Comparison of ENCODE assay signal across 8 cellular contexts in the genomic region with DNA sequence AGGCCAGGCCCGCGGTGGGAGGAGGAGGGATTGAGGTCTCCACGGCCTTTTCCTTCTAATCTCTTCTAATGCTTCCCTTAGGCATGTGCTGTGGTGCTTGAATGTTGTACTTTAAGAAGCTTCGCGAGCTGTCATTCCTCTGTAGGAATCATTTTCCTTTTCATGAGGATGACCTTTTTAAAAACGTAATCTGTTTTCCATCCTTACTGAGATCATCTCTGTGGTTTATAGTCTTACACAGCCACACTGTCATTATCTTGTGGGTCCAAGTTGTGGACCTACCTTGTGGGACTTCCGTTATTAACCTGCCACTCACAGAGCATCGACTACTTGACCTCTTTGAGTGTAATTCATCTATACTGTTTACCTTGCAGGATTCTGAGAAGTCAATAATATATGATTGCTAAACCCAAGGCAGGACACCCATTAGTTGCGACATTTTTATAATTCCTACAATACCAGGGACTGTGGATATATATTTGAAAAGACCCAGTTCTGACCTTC. TPM values are rescaled to one million over a fixed set of nuclear protein-coding genes. Genes with fewer than 3 reads are reported as not detected.
DNase-seq lines count a peak whose midpoint lies in the region; ATAC-seq, FAIRE-seq and TF ChIP-seq lines count a peak whose summit lies in the region.

No MANE protein-coding gene starts in this region.

- no peak overlapping the region for H2BK5ac ChIP-seq in mesenchymal stem cell (ENCODE audit: low read depth, low read length, poor library complexity, severe bottlenecking)

- no peak for FAIRE-seq in K562 (lab: Jason Lieb, UNC)

- ATAC-seq in heart left ventricle (peak in 1 of 4 donors; percentile 3), left cardiac atrium (no peak), K562 (no peak)

- intact Hi-C loops in heart left ventricle (cut with DNase I), result no loop called here
- intact Hi-C loops in left cardiac atrium (cut with DNase I), result no loop called here
- intact Hi-C loops in K562 (cut with micrococcal nuclease), result no loop called here
- intact Hi-C loops in uterus (cut with DNase I; ENCODE audit: low total_unique reads), result no loop called here

- DNase-seq in heart left ventricle (no peak), left cardiac atrium (no peak), K562 (ENCODE audit: extremely low read depth in 1 of 4, low spot score in 3 of 4) (no peak), mesenchymal stem cell (peak; percentile 2), uterus (no peak), GDM1 (lab: John Stamatoyannopoulos, UW) (no peak), EL (no peak)
- no peak for DNase-seq in activated effector memory CD4-positive, alpha-beta T cell treated with anti-CD3 and anti-CD28 coated beads, Interleukin-2, amount 50 U/mL, for 16 hours

- TF ChIP-seq RAD21 in K562 (CRISPR knock-in tag; conservative IDR thresholded peaks at IDR 0.05 in 1 of 2, IDR thresholded peaks at IDR 0.05 in 1 of 2), result no peak

- no TSS peak for BruUV-seq in K562 (replicated peaks; lab: Mats Ljungman, UMichigan)

- H2BK15ac ChIP-seq in mesenchymal stem cell (ENCODE audit: low read depth, poor library complexity, severe bottlenecking), result no peak overlapping the region

- POLR2A ChIA-PET in K562 (lab: Yijun Ruan, JAX), result no interaction called here

- peak overlapping the region in 1 of 2 experiments; percentile 28 for H3K18ac ChIP-seq in mesenchymal stem cell (ENCODE audit: low read depth in 1 of 2, low read length in 2 of 2)

- no peak overlapping the region for H2AK5ac ChIP-seq in mesenchymal stem cell (ENCODE audit: low read length, severe bottlenecking)

- no peak for TF ChIP-seq EP300 in K562 (IDR thresholded peaks at IDR 0.05; ENCODE audit: low read length)

- H3K27me3 ChIP-seq in heart left ventricle (peaks cover 0 to 12% (median 0%) of the 10 kb centered on the region in 9 donors), K562 (ENCODE audit: control insufficient read depth in 2 of 2, insufficient read depth in 2 of 2, low read length in 2 of 2) (peaks cover 2 to 11% of the 10 kb centered on the region in 2 experiments; a peak in 3 of 5 replicates), mesenchymal stem cell (ENCODE audit: control insufficient read depth in 1 of 2, insufficient read depth in 1 of 2, low read length in 2 of 2) (no peaks in the 10 kb centered on the region), uterus (no peaks in the 10 kb centered on the region)

- no peak overlapping the region for H3K23ac ChIP-seq in mesenchymal stem cell (ENCODE audit: low read length in 2 of 2)

- H3K4me1 ChIP-seq in heart left ventricle, result peaks cover 0 to 18% (median 9%) of the 10 kb centered on the region in 12 donors
- H3K4me1 ChIP-seq in K562 (replicated peaks in 1 of 2; ENCODE audit: control insufficient read depth in 2 of 2, insufficient read depth in 2 of 2, low read length in 2 of 2), result peaks cover 0 to 10% of the 10 kb centered on the region in 2 experiments; a peak in 2 of 5 replicates
- peaks cover 2% of the 10 kb centered on the region for H3K4me1 ChIP-seq in mesenchymal stem cell (ENCODE audit: control insufficient read depth, insufficient read depth, low read depth, low read length)
- no peaks in the 10 kb centered on the region for H3K4me1 ChIP-seq in uterus

- no peak overlapping the region for H4K8ac ChIP-seq in mesenchymal stem cell (ENCODE audit: low read length)

- no peak overlapping the region for H4K91ac ChIP-seq in mesenchymal stem cell (ENCODE audit: low read length)

- TF ChIP-seq CTCF in heart left ventricle (IDR thresholded peaks at IDR 0.05) (no peak), K562 (IDR thresholded peaks at IDR 0.05 in 2 of 3, conservative IDR thresholded peaks at IDR 0.05 in 1 of 3; ENCODE audit: insufficient read depth in 2 of 3, low read depth in 1 of 3, low read length in 3 of 3) (no peak), uterus (IDR thresholded peaks at IDR 0.05) (no peak)

- H3K79me1 ChIP-seq in mesenchymal stem cell (replicated peaks; ENCODE audit: low read length, poor library complexity, severe bottlenecking), result peaks cover 3% of the 10 kb centered on the region

- peak overlapping the region; percentile 18 to 77 for H2BK12ac ChIP-seq in mesenchymal stem cell (ENCODE audit: low read length in 2 of 2)

- peak overlapping the region in 1 of 2 experiments; percentile 85; a peak in 1 of 4 replicates for H3K9ac ChIP-seq in K562 (ENCODE audit: insufficient read depth in 1 of 2, low read depth in 2 of 2, low read length in 2 of 2)
- H3K9ac ChIP-seq in mesenchymal stem cell (ENCODE audit: low read length), result peak overlapping the region; percentile 90

- H3K27ac ChIP-seq in heart left ventricle, result peak overlapping the region; percentile 21 to 93 (median 88)
- no peak overlapping the region for H3K27ac ChIP-seq in K562 (ENCODE audit: extremely low read depth, low read depth, low read length)
- no peak overlapping the region for H3K27ac ChIP-seq in mesenchymal stem cell (ENCODE audit: low read length, poor library complexity, severe bottlenecking)
- H3K27ac ChIP-seq in uterus, result peak overlapping the region; percentile 87 to 93

- no peaks in the 10 kb centered on the region for H3K9me1 ChIP-seq in K562 (ENCODE audit: control insufficient read depth, insufficient read depth, low read length)

- 13 to 19% (median 16%) methylated on average over 9 of the region's 9 CpGs for WGBS in heart left ventricle, 4 donors
- 4% methylated on average over 9 of the region's 9 CpGs for WGBS in K562 (ENCODE audit: insufficient coverage, low coverage, missing lambda C conversion rate)
- WGBS in mesenchymal stem cell, result 30% methylated on average over 4 of the region's 9 CpGs

- peak overlapping the region; percentile 59 to 96 (median 84) for H3K4me3 ChIP-seq in heart left ventricle
- peak overlapping the region; percentile 56 for H3K4me3 ChIP-seq in K562
- peak overlapping the region; percentile 96 to 97 for H3K4me3 ChIP-seq in mesenchymal stem cell (ENCODE audit: insufficient read depth in 1 of 2, low read depth in 1 of 2, low read length in 2 of 2)
- H3K4me3 ChIP-seq in uterus, result peak overlapping the region; percentile 71 to 92

- CTCF ChIA-PET in K562 (lab: Yijun Ruan, JAX; ENCODE audit: low intra/inter-chr PET ratio), result no interaction called here

- H3K79me2 ChIP-seq in K562 (ENCODE audit: control insufficient read depth, insufficient read depth, low read length), result no peaks in the 10 kb centered on the region

- H3K9me3 ChIP-seq in heart left ventricle, result no peaks in the 10 kb centered on the region
- no peaks in the 10 kb centered on the region for H3K9me3 ChIP-seq in K562 (replicated peaks; ENCODE audit: control insufficient read depth, insufficient read depth, low read depth, low read length)
- no peaks in the 10 kb centered on the region for H3K9me3 ChIP-seq in mesenchymal stem cell (ENCODE audit: control insufficient read depth, low read length)
- no peaks in the 10 kb centered on the region for H3K9me3 ChIP-seq in uterus

- H4K20me1 ChIP-seq in K562 (replicated peaks; ENCODE audit: control insufficient read depth, insufficient read depth, low read length), result no peaks in the 10 kb centered on the region

- H3K4me2 ChIP-seq in K562 (ENCODE audit: insufficient read depth, low read length) (peak overlapping the region; percentile 83), mesenchymal stem cell (ENCODE audit: low read length, poor library complexity, severe bottlenecking) (peak overlapping the region; percentile 94)

- no peak for TF ChIP-seq POLR2A in heart left ventricle (IDR thresholded peaks at IDR 0.05)
- no peak for TF ChIP-seq POLR2A in K562 (conservative IDR thresholded peaks at IDR 0.05)
- no peak for TF ChIP-seq POLR2A in uterus (IDR thresholded peaks at IDR 0.05)

- H3K4ac ChIP-seq in mesenchymal stem cell (ENCODE audit: low read depth in 1 of 2, low read length in 2 of 2), result no peak overlapping the region

- H2AFZ ChIP-seq in K562 (ENCODE audit: low read depth, low read length), result peak overlapping the region; percentile 92
- H2AFZ ChIP-seq in mesenchymal stem cell (ENCODE audit: low read depth, low read length), result peak overlapping the region; percentile 100

- peak overlapping the region in 1 of 2 experiments; percentile 81 for H3K14ac ChIP-seq in mesenchymal stem cell (ENCODE audit: low read length in 2 of 2)

- H3K36me3 ChIP-seq in heart left ventricle, result peaks cover 0 to 24% (median under 1%) of the 10 kb centered on the region in 9 donors
- H3K36me3 ChIP-seq in K562 (ENCODE audit: control insufficient read depth, insufficient read depth, low read length), result no peaks in the 10 kb centered on the region
- peaks cover 0 to 3% of the 10 kb centered on the region in 2 experiments for H3K36me3 ChIP-seq in mesenchymal stem cell (ENCODE audit: control insufficient read depth in 1 of 2, insufficient read depth in 2 of 2, low read depth in 1 of 2, low read length in 2 of 2)
- no peaks in the 10 kb centered on the region for H3K36me3 ChIP-seq in uterus

- in situ Hi-C loops in K562 (cut with MboI), result no loop called here

- no peak overlapping the region for H2BK120ac ChIP-seq in mesenchymal stem cell (ENCODE audit: low read depth, low read length)

RNA-seq across cellular contexts. Expression of a gene that starts 0.7 kb away (rescaled TPM):
- total RNA-seq in heart left ventricle (10 to 100 TPM in 7 of 9 donors, 1 to 10 TPM in 2; 7.5 to 16.0 (median 10.5) TPM), left cardiac atrium (10 to 100 TPM in 1 of 2 donors, 1 to 10 TPM in 1; 7.8 to 16.2 TPM), K562 (2014; rRNA removed) (not detected in 2 replicates), K562 (2014; rRNA removed; fragmentation: Illumina TruSeq; extraction: Trizol) (not detected in 2 replicates), K562 (2015; rRNA removed; fragmentation: Illumina TruSeq; extraction: Trizol) (not detected in 2 replicates), K562 (2021) (not detected in 2 replicates), uterus (10 to 100 TPM; 24.6 to 47.2 (median 33.3) TPM)
- polyA plus RNA-seq in heart left ventricle (10 to 100 TPM in 1 of 2 donors, 1 to 10 TPM in 1; 2.5 to 23.3 TPM), K562 (2011; rRNA removed) (not detected in 2 replicates), K562 (2014; fragmentation: Illumina TruSeq; extraction: Trizol) (not detected in 2 replicates), K562 (2014; fragmentation: Nextera tagmentation; extraction: Ambion mirVana) (not detected), K562 (2014; rRNA removed) (0.69 TPM in 1 of 2 replicates, not detected in the other)
- 0.55 TPM in 1 of 2 replicates, not detected in the other for total RNA-seq in K562 (2011; cell fraction: chromatin; rRNA removed; ENCODE audit: low replicate concordance)
- total RNA-seq in K562 (2011; cell fraction: nucleolus; rRNA removed), result not detected in 2 replicates
- 2.8 TPM in 1 of 2 replicates, not detected in the other for total RNA-seq in K562 (2011; cell fraction: nucleoplasm; rRNA removed)
- not detected in 2 replicates for polyA plus RNA-seq in K562 (2011; cell fraction: cytosol; rRNA removed)
- polyA plus RNA-seq in K562 (2011; cell fraction: nucleus; rRNA removed), result 0.35 TPM in 1 of 2 replicates, not detected in the other
- polyA plus RNA-seq in K562 (2012), result not detected in 2 replicates
- polyA minus RNA-seq in K562 (2011; rRNA and poly(A)+ RNA removed), result not detected in 2 replicates
- not detected in 2 replicates for polyA minus RNA-seq in K562 (2011; cell fraction: cytosol; rRNA and poly(A)+ RNA removed)
- not detected in 2 replicates for polyA minus RNA-seq in K562 (2011; cell fraction: nucleus; rRNA and poly(A)+ RNA removed)
- 1.8 TPM for polyA plus RNA-seq in mesenchymal stem cell (2013, experiment 1 of 2)
- 1.5 TPM for polyA plus RNA-seq in mesenchymal stem cell (2013, experiment 2 of 2)

RNA-seq across cellular contexts. Expression of a gene that starts 0.9 kb away (rescaled TPM):
- total RNA-seq in heart left ventricle (10 to 100 TPM in 1 of 9 donors, 1 to 10 TPM in 8; 3.4 to 10.5 (median 6.1) TPM), left cardiac atrium (1 to 10 TPM; 3.7 to 5.4 TPM), K562 (2014; rRNA removed) (not detected in 2 replicates), K562 (2014; rRNA removed; fragmentation: Illumina TruSeq; extraction: Trizol) (not detected in 2 replicates), K562 (2015; rRNA removed; fragmentation: Illumina TruSeq; extraction: Trizol) (not detected in 2 replicates), K562 (2021) (not detected in 2 replicates), uterus (10 to 100 TPM in 1 of 4 donors, 1 to 10 TPM in 3; 3.1 to 18.9 (median 3.9) TPM)
- polyA plus RNA-seq in heart left ventricle (1 to 10 TPM; 2.9 to 4.0 TPM), K562 (2011; rRNA removed) (not detected in 2 replicates), K562 (2014; fragmentation: Illumina TruSeq; extraction: Trizol) (not detected in 2 replicates), K562 (2014; fragmentation: Nextera tagmentation; extraction: Ambion mirVana) (not detected), K562 (2014; rRNA removed) (not detected in 2 replicates)
- not detected in 2 replicates for total RNA-seq in K562 (2011; cell fraction: chromatin; rRNA removed; ENCODE audit: low replicate concordance)
- not detected in 2 replicates for total RNA-seq in K562 (2011; cell fraction: nucleolus; rRNA removed)
- not detected in 2 replicates for total RNA-seq in K562 (2011; cell fraction: nucleoplasm; rRNA removed)
- not detected in 2 replicates for polyA plus RNA-seq in K562 (2011; cell fraction: cytosol; rRNA removed)
- polyA plus RNA-seq in K562 (2011; cell fraction: nucleus; rRNA removed), result not detected in 2 replicates
- not detected in 2 replicates for polyA plus RNA-seq in K562 (2012)
- polyA minus RNA-seq in K562 (2011; rRNA and poly(A)+ RNA removed), result not detected in 2 replicates
- polyA minus RNA-seq in K562 (2011; cell fraction: cytosol; rRNA and poly(A)+ RNA removed), result not detected in 2 replicates
- not detected in 2 replicates for polyA minus RNA-seq in K562 (2011; cell fraction: nucleus; rRNA and poly(A)+ RNA removed)
- polyA plus RNA-seq in mesenchymal stem cell (2013, experiment 1 of 2), result 2.1 TPM
- 2.3 TPM for polyA plus RNA-seq in mesenchymal stem cell (2013, experiment 2 of 2)

RNA-seq across cellular contexts. Expression of a gene that starts 34.2 kb away (rescaled TPM):
- total RNA-seq in heart left ventricle (1 to 10 TPM in 2 of 9 donors, under 1 TPM in 7; 0.12 to 1.5 (median 0.58) TPM), left cardiac atrium (under 1 TPM; 0.21 to 0.71 TPM), K562 (2014; rRNA removed) (under 0.01 and 0.04 TPM in 2 replicates), K562 (2014; rRNA removed; fragmentation: Illumina TruSeq; extraction: Trizol) (0.10 and 0.15 TPM in 2 replicates), K562 (2015; rRNA removed; fragmentation: Illumina TruSeq; extraction: Trizol) (0.14 and 0.19 TPM in 2 replicates), K562 (2021) (0.11 and 0.22 TPM in 2 replicates), uterus (1 to 10 TPM in 2 of 4 donors, under 1 TPM in 2; under 0.01 to 1.5 (median 0.75) TPM)
- polyA plus RNA-seq in heart left ventricle (under 1 TPM; 0.08 to 0.42 TPM), K562 (2011; rRNA removed) (0.01 and 0.21 TPM in 2 replicates), K562 (2014; fragmentation: Illumina TruSeq; extraction: Trizol) (0.03 and 0.13 TPM in 2 replicates), K562 (2014; fragmentation: Nextera tagmentation; extraction: Ambion mirVana) (under 1 TPM in 1 of 2 experiments, not detected in 1; 0.04 TPM), K562 (2014; rRNA removed) (0.53 TPM in 1 of 2 replicates, not detected in the other)
- 0.14 TPM in 1 of 2 replicates, not detected in the other for total RNA-seq in K562 (2011; cell fraction: chromatin; rRNA removed; ENCODE audit: low replicate concordance)
- total RNA-seq in K562 (2011; cell fraction: nucleolus; rRNA removed), result 0.13 and 0.17 TPM in 2 replicates
- 0.15 TPM in 1 of 2 replicates, not detected in the other for total RNA-seq in K562 (2011; cell fraction: nucleoplasm; rRNA removed)
- polyA plus RNA-seq in K562 (2011; cell fraction: cytosol; rRNA removed), result 0.06 TPM in 1 of 2 replicates, not detected in the other
- polyA plus RNA-seq in K562 (2011; cell fraction: nucleus; rRNA removed), result not detected in 2 replicates
- polyA plus RNA-seq in K562 (2012), result 0.03 and 0.53 TPM in 2 replicates
- 0.15 and 0.18 TPM in 2 replicates for polyA minus RNA-seq in K562 (2011; rRNA and poly(A)+ RNA removed)
- polyA minus RNA-seq in K562 (2011; cell fraction: cytosol; rRNA and poly(A)+ RNA removed), result not detected in 2 replicates
- polyA minus RNA-seq in K562 (2011; cell fraction: nucleus; rRNA and poly(A)+ RNA removed), result under 0.01 TPM in 1 of 2 replicates, not detected in the other
- under 0.01 TPM for polyA plus RNA-seq in mesenchymal stem cell (2013, experiment 1 of 2)
- polyA plus RNA-seq in mesenchymal stem cell (2013, experiment 2 of 2), result under 0.01 TPM

Comparison
In these comparisons a context has a peak if more than half of its experiments do, and no peak if none do; other contexts are left out.
1. H3K27ac ChIP-seq: peak in heart left ventricle (12 of 12) and uterus (2 of 2); none in K562 (single experiment) and mesenchymal stem cell (single experiment).
2. Peak in every context shown above with its lines, with median percentiles within 50 percentile points of each other: H3K4me3 ChIP-seq.